In genomic region chr17:55334881-55335523, GRCh38 we compare ENCODE assay signal across 3 cellular contexts.
TF ChIP-seq lines count a peak whose summit lies in the region.

No MANE protein-coding gene starts in this region.

TF ChIP-seq in SK-N-SH treated with all-trans-retinoic acid at 6 μM for 48 hours, 23 proteins besides CTCF, POLR2A, EP300 and RAD21:
- TF ChIP-seq ISL1 (CRISPR knock-in tag; IDR thresholded peaks at IDR 0.05) (no peak), ESRRG (CRISPR knock-in tag; IDR thresholded peaks at IDR 0.05) (no peak)
TF ChIP-seq in SK-N-SH treated with all-trans-retinoic acid at 6 μM for 48 hours: peak in this region for 0.

TF ChIP-seq in SK-N-SH, 30 proteins besides CTCF, POLR2A, EP300 and RAD21:
- TF ChIP-seq SIN3A (IDR thresholded peaks at IDR 0.05; ENCODE audit: borderline replicate concordance, low read depth, low read length) (no peak), USF1 (IDR thresholded peaks at IDR 0.05; ENCODE audit: borderline replicate concordance, low read depth) (no peak), FOXJ3 (CRISPR knock-in tag; IDR thresholded peaks at IDR 0.05) (no peak), JUND (IDR thresholded peaks at IDR 0.05) (no peak), CHD2 (IDR thresholded peaks at IDR 0.05; ENCODE audit: low read length, partially characterized antibody) (no peak), TEAD4 (IDR thresholded peaks at IDR 0.05; ENCODE audit: borderline replicate concordance, insufficient read depth) (no peak), FOXM1 (IDR thresholded peaks at IDR 0.05; ENCODE audit: low read depth) (no peak), RXRA (IDR thresholded peaks at IDR 0.05; ENCODE audit: borderline replicate concordance, low read depth) (no peak), EZH2phosphoT487 (IDR thresholded peaks at IDR 0.05; ENCODE audit: borderline replicate concordance, low read depth) (no peak), RCOR1 (IDR thresholded peaks at IDR 0.05; ENCODE audit: low read length) (no peak), GABPA (IDR thresholded peaks at IDR 0.05; ENCODE audit: low read depth) (no peak), SMC3 (IDR thresholded peaks at IDR 0.05; ENCODE audit: low read depth, low read length) (no peak), TCF12 (IDR thresholded peaks at IDR 0.05) (no peak), NRF1 (IDR thresholded peaks at IDR 0.05; ENCODE audit: low read depth, low read length) (no peak), REST (IDR thresholded peaks at IDR 0.05; ENCODE audit: low read depth, low read length) (no peak), MEF2A (IDR thresholded peaks at IDR 0.05; ENCODE audit: borderline replicate concordance, low read depth) (no peak), MAX (IDR thresholded peaks at IDR 0.05; ENCODE audit: low read depth) (no peak), FOSL2 (IDR thresholded peaks at IDR 0.05; ENCODE audit: borderline replicate concordance, low read depth) (no peak), YY1 (IDR thresholded peaks at IDR 0.05; ENCODE audit: low read depth) (no peak), PBX3 (IDR thresholded peaks at IDR 0.05) (no peak)

TF ChIP-seq in H1, 55 proteins besides CTCF, POLR2A, EP300 and RAD21:
- TF ChIP-seq ASH2L (IDR thresholded peaks at IDR 0.05; ENCODE audit: low read length) (peak; percentile 24), RFX5 (IDR thresholded peaks at IDR 0.05; ENCODE audit: borderline replicate concordance, low read depth, low read length) (no peak)
